In the genomic region with DNA sequence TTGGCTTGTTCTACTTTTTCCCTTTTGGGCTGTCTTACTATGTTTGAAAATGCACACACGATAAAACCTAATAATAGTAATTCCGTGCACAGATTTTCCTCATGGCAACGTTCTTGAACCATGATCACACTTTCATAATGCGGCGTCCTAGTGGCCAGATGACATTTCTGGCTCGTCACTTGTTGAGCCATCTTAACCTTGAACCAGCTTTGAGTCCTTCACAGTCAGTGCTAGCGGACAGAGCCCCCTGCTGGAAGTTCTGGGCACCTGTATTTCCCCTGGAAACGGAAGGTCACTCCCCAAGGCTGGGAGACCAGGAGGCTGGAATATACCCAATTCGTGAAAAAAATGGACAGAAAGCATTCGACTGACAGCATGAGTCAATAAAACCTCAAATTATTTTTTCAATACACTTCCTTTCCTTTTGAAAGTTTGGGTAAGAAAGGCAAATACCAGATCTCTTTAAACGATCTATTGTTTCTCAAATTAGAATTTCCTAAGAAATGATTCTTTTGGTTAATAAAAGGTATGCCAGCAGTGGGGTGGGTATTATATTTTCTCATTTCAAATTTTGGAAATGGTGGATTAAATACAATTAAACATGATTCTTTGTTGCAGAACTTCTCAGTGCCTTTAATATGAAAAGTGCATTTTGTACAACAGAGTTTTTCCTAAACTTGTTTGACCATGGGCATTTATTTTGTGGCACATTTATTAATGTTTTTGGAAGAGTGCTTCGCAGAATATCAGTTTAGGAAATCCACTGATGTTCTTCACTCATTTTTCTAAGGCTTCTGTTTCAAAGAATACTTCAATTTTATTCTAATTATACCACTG, we compare ENCODE assay signal across 9 cellular contexts.
DNase-seq lines count a peak whose midpoint lies in the region; ATAC-seq, FAIRE-seq and TF ChIP-seq lines count a peak whose summit lies in the region.
"Had no signal": no experiment of that assay in that cellular context is flagged by ENCODE, and none has a peak within 500 bp of the region (broad histone marks: within the 10 kb centered on the region; RNA-seq: fewer than 3 reads in every experiment).

No MANE protein-coding gene starts in this region.

- peak; percentile 84 for TF ChIP-seq CTCF in astrocyte (IDR thresholded peaks at IDR 0.05; ENCODE audit: insufficient read depth, low read depth, low read length)

- no peaks in the 10 kb centered on the region for H3K36me3 ChIP-seq in astrocyte (ENCODE audit: insufficient read depth, low read length)
- H3K36me3 ChIP-seq: BLaER1 treated with 17β-estradiol and CSF1 and Interleukin-3, amounts not matched to agents 10 nM and 100 nM had no signal

- H3K27me3 ChIP-seq in astrocyte (ENCODE audit: insufficient read depth, low read length), result no peaks in the 10 kb centered on the region
- H3K27me3 ChIP-seq: BLaER1 treated with 17β-estradiol and CSF1 and Interleukin-3, amounts not matched to agents 10 nM and 100 nM had no signal

- H3K4me2 ChIP-seq in astrocyte (ENCODE audit: low read length), result no peak overlapping the region

- no peaks in the 10 kb centered on the region for H3K9me3 Mint-ChIP-seq in T-helper 2 cell treated with Interferon-gamma antibody and Interleukin-4, amounts not matched to agents 5 μg/mL and 100 μg/mL, for 36 hours
- H3K9me3 Mint-ChIP-seq in astrocyte (ENCODE audit: unreplicated experiment), result no peaks in the 10 kb centered on the region

- no peak overlapping the region for H3K9ac ChIP-seq in astrocyte (ENCODE audit: low read length)
- H3K9ac ChIP-seq: BLaER1 treated with 17β-estradiol and CSF1 and Interleukin-3, amounts not matched to agents 10 nM and 100 nM had no signal

- H3K27ac Mint-ChIP-seq in T-helper 2 cell treated with Interferon-gamma antibody and Interleukin-4, amounts not matched to agents 5 μg/mL and 100 μg/mL, for 36 hours, result no peak overlapping the region
- H3K27ac Mint-ChIP-seq in astrocyte (ENCODE audit: unreplicated experiment), result peak overlapping the region; percentile 89

- FAIRE-seq in astrocyte (lab: Jason Lieb, UNC), result peak; percentile 52

- no peaks in the 10 kb centered on the region for H3K9me3 ChIP-seq in astrocyte (ENCODE audit: insufficient read depth, low read depth, low read length)
- H3K9me3 ChIP-seq: BLaER1 treated with 17β-estradiol and CSF1 and Interleukin-3, amounts not matched to agents 10 nM and 100 nM had no signal

- H3K4me1 ChIP-seq in astrocyte (ENCODE audit: insufficient read depth, low read length), result peaks cover 22% of the 10 kb centered on the region

- H3K36me3 Mint-ChIP-seq in T-helper 2 cell treated with Interferon-gamma antibody and Interleukin-4, amounts not matched to agents 5 μg/mL and 100 μg/mL, for 36 hours (ENCODE audit: low read depth), result no peaks in the 10 kb centered on the region
- H3K36me3 Mint-ChIP-seq in astrocyte (ENCODE audit: low read depth, unreplicated experiment), result no peaks in the 10 kb centered on the region

- no peak overlapping the region for H3K4me3 Mint-ChIP-seq in T-helper 2 cell treated with Interferon-gamma antibody and Interleukin-4, amounts not matched to agents 5 μg/mL and 100 μg/mL, for 36 hours
- no peak overlapping the region for H3K4me3 Mint-ChIP-seq in astrocyte (ENCODE audit: unreplicated experiment)

- peak; percentile 63 for DNase-seq in NCI-H1436 (lab: John Stamatoyannopoulos, UW)
- DNase-seq in NCI-H1436 treated with DMSO at 0.1 percent for 48 hours (lab: John Stamatoyannopoulos, UW), result no peak
- peak; percentile 78 for DNase-seq in MV-4-11 (lab: John Stamatoyannopoulos, UW)
- peak; percentile 28 for DNase-seq in T-helper 2 cell treated with Interferon-gamma antibody and Interleukin-4, amounts not matched to agents 5 μg/mL and 100 μg/mL, for 36 hours (ENCODE audit: low spot score)
- peak; percentile 62 for DNase-seq in astrocyte (ENCODE audit: low read depth)
- DNase-seq in hypothalamus (lab: John Stamatoyannopoulos, UW), result peak in 36 of 51 donors; percentile 9 to 77 (median 52)
- DNase-seq in stimulated activated CD4-positive, alpha-beta T cell treated with anti-CD3 and anti-CD28 coated beads, Interleukin-12 subunit alpha, Interleukin-12 subunit beta, amount 100 ng/mL, for 24 hours (ENCODE audit: low read depth in 2 of 2), result peak; percentile 11 to 47

- peaks cover 16% of the 10 kb centered on the region for H3K27me3 Mint-ChIP-seq in T-helper 2 cell treated with Interferon-gamma antibody and Interleukin-4, amounts not matched to agents 5 μg/mL and 100 μg/mL, for 36 hours (ENCODE audit: low read depth)
- H3K27me3 Mint-ChIP-seq in astrocyte (ENCODE audit: low read depth, unreplicated experiment), result no peaks in the 10 kb centered on the region

- H3K4me1 Mint-ChIP-seq in T-helper 2 cell treated with Interferon-gamma antibody and Interleukin-4, amounts not matched to agents 5 μg/mL and 100 μg/mL, for 36 hours (ENCODE audit: low read depth), result peaks cover 2% of the 10 kb centered on the region
- H3K4me1 Mint-ChIP-seq in astrocyte (ENCODE audit: low read depth, unreplicated experiment), result peaks cover 53% of the 10 kb centered on the region

- no peak overlapping the region for H2AFZ ChIP-seq in astrocyte (ENCODE audit: low read depth, low read length)

- peak; percentile 97 for ATAC-seq in HG02588 (IDR thresholded peaks at IDR 0.05; ENCODE audit: unreplicated experiment)

- H3K79me2 ChIP-seq in astrocyte (ENCODE audit: insufficient read depth, low read length), result no peaks in the 10 kb centered on the region

- H3K4me3 ChIP-seq in astrocyte (ENCODE audit: insufficient read depth, low read depth, low read length), result no peak overlapping the region
- H3K4me3 ChIP-seq: BLaER1 treated with 17β-estradiol and CSF1 and Interleukin-3, amounts not matched to agents 10 nM and 100 nM had no signal

- H4K20me1 ChIP-seq in astrocyte (ENCODE audit: insufficient read depth, low read length), result no peaks in the 10 kb centered on the region
- H4K20me1 ChIP-seq: BLaER1 treated with 17β-estradiol and CSF1 and Interleukin-3, amounts not matched to agents 10 nM and 100 nM had no signal

- H3K27ac ChIP-seq in astrocyte (ENCODE audit: low read depth, low read length), result no peak overlapping the region
- H3K27ac ChIP-seq: BLaER1 treated with 17β-estradiol and CSF1 and Interleukin-3, amounts not matched to agents 10 nM and 100 nM had no signal
